In genomic region chr5:62083661-62084060, GRCh38 we compare ENCODE assay signal across 1 cellular context.
TF ChIP-seq lines count a peak whose summit lies in the region.

No MANE protein-coding gene starts in this region.

TF ChIP-seq in GM23338, 12 proteins besides CTCF, POLR2A, EP300 and RAD21 (continued from another document):
- no peak for TF ChIP-seq ZNF462 (CRISPR knock-in tag; IDR thresholded peaks at IDR 0.05)
